Comparison of ENCODE assay signal across 23 cellular contexts in genomic region chr12:94777936-94778335, GRCh38.
"Had no signal": no experiment of that assay in that cellular context is flagged by ENCODE, and none has a peak within 500 bp of the region (broad histone marks: within the 10 kb centered on the region; RNA-seq: fewer than 3 reads in every experiment).

No MANE protein-coding gene starts in this region.

- H3K4me1 Mint-ChIP-seq: activated CD4-positive, alpha-beta T cell treated with anti-CD3 and anti-CD28 coated beads for 36 hours; stimulated activated effector memory CD8-positive, alpha-beta T cell treated with anti-CD3 and anti-CD28 coated beads, Interleukin-12 subunit alpha, Interleukin-12 subunit beta, amount 100 ng/mL, for 72 hours; stimulated activated naive CD8-positive, alpha-beta T cell treated with anti-CD3 and anti-CD28 coated beads, Interleukin-15, amount 100 ng/mL, for 72 hours had no signal

- H3K36me3 Mint-ChIP-seq: activated naive CD8-positive, alpha-beta T cell; stimulated activated effector memory CD8-positive, alpha-beta T cell treated with anti-CD3 and anti-CD28 coated beads, Interleukin-12 subunit alpha, Interleukin-12 subunit beta, amount 100 ng/mL, for 72 hours had no signal

- H3K4me3 Mint-ChIP-seq: activated CD4-positive, alpha-beta T cell treated with anti-CD3 and anti-CD28 coated beads for 36 hours; activated naive CD8-positive, alpha-beta T cell; memory B cell; natural killer cell treated with Interleukin-12 subunit alpha and Interleukin-12 subunit beta and Interleukin-15 and Interleukin-18, amount 100 ng/mL, for 72 hours; stimulated activated effector memory CD8-positive, alpha-beta T cell treated with anti-CD3 and anti-CD28 coated beads, Interleukin-12 subunit alpha, Interleukin-12 subunit beta, amount 100 ng/mL, for 72 hours; stimulated activated naive CD8-positive, alpha-beta T cell treated with anti-CD3 and anti-CD28 coated beads, Interleukin-15, amount 100 ng/mL, for 72 hours had no signal

- H3K27ac Mint-ChIP-seq: activated CD4-positive, alpha-beta T cell treated with anti-CD3 and anti-CD28 coated beads for 36 hours; activated naive CD8-positive, alpha-beta T cell; memory B cell; natural killer cell treated with Interleukin-12 subunit alpha and Interleukin-12 subunit beta and Interleukin-15 and Interleukin-18, amount 100 ng/mL, for 72 hours; stimulated activated effector memory CD8-positive, alpha-beta T cell treated with anti-CD3 and anti-CD28 coated beads, Interleukin-12 subunit alpha, Interleukin-12 subunit beta, amount 100 ng/mL, for 72 hours; stimulated activated naive CD8-positive, alpha-beta T cell treated with anti-CD3 and anti-CD28 coated beads, Interleukin-15, amount 100 ng/mL, for 72 hours had no signal

- H3K9me3 Mint-ChIP-seq: memory B cell; natural killer cell treated with Interleukin-12 subunit alpha and Interleukin-12 subunit beta and Interleukin-15 and Interleukin-18, amount 100 ng/mL, for 72 hours; stimulated activated effector memory CD8-positive, alpha-beta T cell treated with anti-CD3 and anti-CD28 coated beads, Interleukin-12 subunit alpha, Interleukin-12 subunit beta, amount 100 ng/mL, for 72 hours had no signal

- H3K36me3 ChIP-seq: colonic mucosa, esophagus squamous epithelium, heart right ventricle, neutrophil, right lobe of liver, thyroid gland, upper lobe of right lung had no signal

- H3K27me3 Mint-ChIP-seq: memory B cell had no signal

- H3K27me3 ChIP-seq: body of pancreas, colonic mucosa, esophagus squamous epithelium, right lobe of liver, thyroid gland, upper lobe of right lung had no signal

- H3K4me1 ChIP-seq: body of pancreas, colonic mucosa, right lobe of liver, thyroid gland, upper lobe of right lung had no signal

- H3K4me3 ChIP-seq: body of pancreas, colonic mucosa, esophagus squamous epithelium, heart right ventricle, right lobe of liver, thyroid gland, upper lobe of right lung had no signal

- DNase-seq: activated CD4-positive, alpha-beta T cell treated with anti-CD3 and anti-CD28 coated beads for 36 hours; activated CD4-positive, CD25-positive, alpha-beta regulatory T cell; activated effector memory CD4-positive, alpha-beta T cell treated with Interleukin-2 at 50 U/mL for 16 hours; activated naive CD4-positive, alpha-beta T cell treated with Interleukin-2 at 50 U/mL for 16 hours; activated T-cell treated with anti-CD3 and anti-CD28 coated beads for 4 hours; aorta; body of pancreas; colonic mucosa; esophagus squamous epithelium; foreskin melanocyte; heart right ventricle; right lobe of liver; stimulated activated CD4-positive, alpha-beta T cell treated with anti-CD3 and anti-CD28 coated beads, Interleukin-4, amount 100 ng/mL, for 24 hours; stimulated activated naive CD8-positive, alpha-beta T cell treated with anti-CD3 and anti-CD28 coated beads, Interleukin-15, amount 100 ng/mL, for 72 hours; substantia nigra; thyroid gland; upper lobe of right lung had no signal

- FAIRE-seq: TTC549 had no signal

- H3K27ac ChIP-seq: body of pancreas, colonic mucosa, esophagus squamous epithelium, heart right ventricle, neutrophil, right lobe of liver, thyroid gland, upper lobe of right lung had no signal

- H3K9me3 ChIP-seq: body of pancreas, colonic mucosa, esophagus squamous epithelium, neutrophil, right lobe of liver, thyroid gland, upper lobe of right lung had no signal
